15 cellular contexts compared by ENCODE assay signal in genomic region chr22:21686634-21687393, GRCh38. TPM values are rescaled to one million over a fixed set of nuclear protein-coding genes. Genes with fewer than 3 reads are reported as not detected.
DNase-seq lines count a peak whose midpoint lies in the region; ATAC-seq, FAIRE-seq and TF ChIP-seq lines count a peak whose summit lies in the region.
"Had no signal": no experiment of that assay in that cellular context is flagged by ENCODE, and none has a peak within 500 bp of the region (broad histone marks: within the 10 kb centered on the region; RNA-seq: fewer than 3 reads in every experiment).

No MANE protein-coding gene starts in this region.

- peak; percentile 11 for DNase-seq in activated naive CD4-positive, alpha-beta T cell treated with anti-CD3 and anti-CD28 coated beads, Interleukin-2, amount 10 ng/mL, durations not matched to agents 7 days and 5 days
- DNase-seq in activated naive CD4-positive, alpha-beta T cell treated with anti-CD3 and anti-CD28 coated beads, Interleukin-2, amount 50 U/mL, for 72 hours (ENCODE audit: low spot score in 2 of 2) = no peak
- no peak for DNase-seq in brain microvascular endothelial cell
- no peak for DNase-seq in neuronal stem cell (ENCODE audit: low spot score)
- no peak for DNase-seq in urothelium cell line (ENCODE audit: low spot score)
- DNase-seq in MG63 = no peak
- DNase-seq in RCC 7860 (ENCODE audit: low spot score) = no peak
- DNase-seq: C1 segment of cervical spinal cord; Calu3; CD4-positive, alpha-beta T cell; DMS 273 treated with DMSO at 0.1 percent for 48 hours had no signal

- no peak overlapping the region for H2BK15ac ChIP-seq in neuronal stem cell (ENCODE audit: low read length)

- peak overlapping the region; percentile 82 for H2BK5ac ChIP-seq in neuronal stem cell (ENCODE audit: low read length)

- H3K9me3 Mint-ChIP-seq in activated naive CD4-positive, alpha-beta T cell treated with anti-CD3 and anti-CD28 coated beads, Interleukin-2, amount 10 ng/mL, durations not matched to agents 7 days and 5 days = no peaks in the 10 kb centered on the region
- H3K9me3 Mint-ChIP-seq in activated naive CD4-positive, alpha-beta T cell treated with anti-CD3 and anti-CD28 coated beads, Interleukin-2, amount 50 U/mL, for 72 hours = no peaks in the 10 kb centered on the region
- H3K9me3 Mint-ChIP-seq: CD4-positive, alpha-beta T cell had no signal

- no CpG with 5 or more reads among the region's 23 CpGs for WGBS in neuronal stem cell (ENCODE audit: extremely low coverage in 2 of 2, insufficient read length in 2 of 2, insufficient replicate concordance in 1 of 2), 2 donors

- ATAC-seq in activated naive CD4-positive, alpha-beta T cell treated with anti-CD3 and anti-CD28 coated beads, Interleukin-2, amount 50 U/mL, for 72 hours = no peak
- no peak for ATAC-seq in GM21528 (IDR thresholded peaks at IDR 0.05; ENCODE audit: low FRiP score, unreplicated experiment)
- ATAC-seq: HCT116 had no signal

- H3K79me1 ChIP-seq in neuronal stem cell (ENCODE audit: low read depth, low read length) = peaks cover 5% of the 10 kb centered on the region

- H2AFZ ChIP-seq in neuronal stem cell (ENCODE audit: low read length) = no peak overlapping the region

- H3K9ac ChIP-seq in neuronal stem cell (ENCODE audit: low read depth, low read length, poor library complexity) = peak overlapping the region; percentile 44

- TF ChIP-seq CTCF in brain microvascular endothelial cell (IDR thresholded peaks at IDR 0.05; ENCODE audit: low read depth, low read length, missing control alignments) = no peak

- no peaks in the 10 kb centered on the region for H3K27me3 Mint-ChIP-seq in activated naive CD4-positive, alpha-beta T cell treated with anti-CD3 and anti-CD28 coated beads, Interleukin-2, amount 10 ng/mL, durations not matched to agents 7 days and 5 days
- H3K27me3 Mint-ChIP-seq: CD4-positive, alpha-beta T cell had no signal

- H3K9me3 ChIP-seq in neuronal stem cell (replicated peaks in 1 of 2; ENCODE audit: control insufficient read depth in 2 of 2, insufficient read depth in 1 of 2, low read depth in 1 of 2, low read length in 2 of 2) = peaks cover 0 to 2% of the 10 kb centered on the region in 2 donors
- H3K9me3 ChIP-seq in MG63 = no peaks in the 10 kb centered on the region

- no peak overlapping the region for H4K91ac ChIP-seq in neuronal stem cell (ENCODE audit: low read depth, low read length, poor library complexity)

- peaks cover 28% of the 10 kb centered on the region for H3K36me3 Mint-ChIP-seq in activated naive CD4-positive, alpha-beta T cell treated with anti-CD3 and anti-CD28 coated beads, Interleukin-2, amount 10 ng/mL, durations not matched to agents 7 days and 5 days
- peaks cover 0 to 2% of the 10 kb centered on the region in 2 donors for H3K36me3 Mint-ChIP-seq in activated naive CD4-positive, alpha-beta T cell treated with anti-CD3 and anti-CD28 coated beads, Interleukin-2, amount 50 U/mL, for 72 hours

- H4K8ac ChIP-seq in neuronal stem cell (ENCODE audit: low read depth, low read length) = no peak overlapping the region

- H2BK120ac ChIP-seq in neuronal stem cell (ENCODE audit: low read depth, low read length) = no peak overlapping the region

- no peaks in the 10 kb centered on the region for H3K4me1 ChIP-seq in neuronal stem cell (ENCODE audit: control insufficient read depth in 2 of 2, insufficient read depth in 1 of 2, low read depth in 1 of 2, low read length in 2 of 2)

- H2BK12ac ChIP-seq in neuronal stem cell (ENCODE audit: low read length) = no peak overlapping the region

- H3K27ac ChIP-seq in brain microvascular endothelial cell = peak overlapping the region; percentile 8
- H3K27ac ChIP-seq in neuronal stem cell (replicated peaks; ENCODE audit: low read length) = no peak overlapping the region
- H3K27ac ChIP-seq: 22Rv1 had no signal

- H3K4me3 ChIP-seq in brain microvascular endothelial cell (ENCODE audit: low read depth, low read length) (no peak overlapping the region), neuronal stem cell (ENCODE audit: low read length in 2 of 2) (no peak overlapping the region), MG63 (no peak overlapping the region)

- H3K36me3 ChIP-seq in brain microvascular endothelial cell (replicated peaks) (peaks cover 68% of the 10 kb centered on the region), neuronal stem cell (replicated peaks in 1 of 2; ENCODE audit: control insufficient read depth in 2 of 2, insufficient read depth in 2 of 2, low read length in 2 of 2) (peaks cover 23 to 84% of the 10 kb centered on the region in 2 donors), MG63 (peaks cover 11% of the 10 kb centered on the region; the same call in 1 of the 2 replicates)

- CTCF ChIA-PET in activated naive CD4-positive, alpha-beta T cell treated with anti-CD3 and anti-CD28 coated beads, Interleukin-2, amount 10 ng/mL, durations not matched to agents 7 days and 5 days (lab: Charles Lee) = no interaction called here

- in situ Hi-C loops in brain microvascular endothelial cell (cut with HindIII; ENCODE audit: low pct_ligation_motif_present, low sequenced_read_pairs) = no loop called here

- H3K4me2 ChIP-seq in neuronal stem cell (ENCODE audit: insufficient read depth, low read length, poor library complexity, severe bottlenecking) = no peak overlapping the region

- H3K27me3 ChIP-seq in brain microvascular endothelial cell (replicated peaks) (no peaks in the 10 kb centered on the region), neuronal stem cell (ENCODE audit: control insufficient read depth in 3 of 3, insufficient read depth in 3 of 3, low read depth in 1 of 3, low read length in 3 of 3) (no peaks in the 10 kb centered on the region), MG63 (no peaks in the 10 kb centered on the region)

- H3K23ac ChIP-seq in neuronal stem cell (ENCODE audit: low read depth, low read length, poor library complexity) = peak overlapping the region; percentile 73

- peak; percentile 52 for FAIRE-seq in urothelium cell line (lab: Jason Lieb, UNC)
- no peak for FAIRE-seq in RCC 7860 (lab: Jason Lieb, UNC)
- FAIRE-seq: H54 had no signal

- no peak overlapping the region for H3K4ac ChIP-seq in neuronal stem cell (ENCODE audit: low read length)

- peak overlapping the region; percentile 4 for H3K18ac ChIP-seq in neuronal stem cell (ENCODE audit: low read length)

- no peak overlapping the region for H3K4me3 Mint-ChIP-seq in activated naive CD4-positive, alpha-beta T cell treated with anti-CD3 and anti-CD28 coated beads, Interleukin-2, amount 10 ng/mL, durations not matched to agents 7 days and 5 days
- H3K4me3 Mint-ChIP-seq: CD4-positive, alpha-beta T cell had no signal

- no peak overlapping the region for H2AK5ac ChIP-seq in neuronal stem cell (ENCODE audit: low read depth, low read length)

- no peak overlapping the region for H3K14ac ChIP-seq in neuronal stem cell (ENCODE audit: low read length)

- peaks cover 13% of the 10 kb centered on the region for H3K4me1 Mint-ChIP-seq in activated naive CD4-positive, alpha-beta T cell treated with anti-CD3 and anti-CD28 coated beads, Interleukin-2, amount 10 ng/mL, durations not matched to agents 7 days and 5 days

- no peak overlapping the region for H3K27ac Mint-ChIP-seq in activated naive CD4-positive, alpha-beta T cell treated with anti-CD3 and anti-CD28 coated beads, Interleukin-2, amount 10 ng/mL, durations not matched to agents 7 days and 5 days
- H3K27ac Mint-ChIP-seq in activated naive CD4-positive, alpha-beta T cell treated with anti-CD3 and anti-CD28 coated beads, Interleukin-2, amount 50 U/mL, for 72 hours = no peak overlapping the region
- H3K27ac Mint-ChIP-seq: CD4-positive, alpha-beta T cell had no signal

RNA-seq across cellular contexts. Expression of gene PPIL2, which starts 21.0 kb away (rescaled TPM):
- 10 to 100 TPM; 33.9 to 50.5 TPM for total RNA-seq in activated naive CD4-positive, alpha-beta T cell treated with anti-CD3 and anti-CD28 coated beads, Interleukin-2, amount 50 U/mL, for 72 hours
- 23.0 TPM for polyA plus RNA-seq in neuronal stem cell (2013, experiment 1 of 2)
- polyA plus RNA-seq in neuronal stem cell (2013, experiment 2 of 2) = 23.7 TPM
- 11.2 and 17.4 TPM in 2 replicates for total RNA-seq in MG63 (2014; rRNA removed; shearing (Covaris generic); ENCODE audit: low replicate concordance)

RNA-seq across cellular contexts. Expression of gene SDF2L1, which starts 44.7 kb away (rescaled TPM):
- 10 to 100 TPM; 25.3 to 27.8 TPM for total RNA-seq in activated naive CD4-positive, alpha-beta T cell treated with anti-CD3 and anti-CD28 coated beads, Interleukin-2, amount 50 U/mL, for 72 hours
- 9.6 TPM for polyA plus RNA-seq in neuronal stem cell (2013, experiment 1 of 2)
- 9.4 TPM for polyA plus RNA-seq in neuronal stem cell (2013, experiment 2 of 2)
- 13.9 and 40.9 TPM in 2 replicates for total RNA-seq in MG63 (2014; rRNA removed; shearing (Covaris generic); ENCODE audit: low replicate concordance)

RNA-seq across cellular contexts. Expression of gene YPEL1, which starts 48.8 kb away (rescaled TPM):
- total RNA-seq in activated naive CD4-positive, alpha-beta T cell treated with anti-CD3 and anti-CD28 coated beads, Interleukin-2, amount 50 U/mL, for 72 hours = 1 to 10 TPM; 2.4 to 4.9 TPM
- polyA plus RNA-seq in neuronal stem cell (2013, experiment 1 of 2) = 27.0 TPM
- polyA plus RNA-seq in neuronal stem cell (2013, experiment 2 of 2) = 27.1 TPM
- 0.07 TPM in 1 of 2 replicates, not detected in the other for total RNA-seq in MG63 (2014; rRNA removed; shearing (Covaris generic); ENCODE audit: low replicate concordance)

RNA-seq across cellular contexts. Expression of gene CCDC116, which starts 54.3 kb away (rescaled TPM):
- under 1 TPM in 1 of 2 donors, not detected in 1; 0.54 TPM for total RNA-seq in activated naive CD4-positive, alpha-beta T cell treated with anti-CD3 and anti-CD28 coated beads, Interleukin-2, amount 50 U/mL, for 72 hours
- 0.10 TPM for polyA plus RNA-seq in neuronal stem cell (2013, experiment 1 of 2)
- 0.18 TPM for polyA plus RNA-seq in neuronal stem cell (2013, experiment 2 of 2)
- total RNA-seq in MG63 (2014; rRNA removed; shearing (Covaris generic); ENCODE audit: low replicate concordance) = not detected in 2 replicates
- total RNA-seq: Calu3 had no signal

RNA-seq across cellular contexts. Expression of gene YDJC, which starts 57.0 kb away (rescaled TPM):
- total RNA-seq in activated naive CD4-positive, alpha-beta T cell treated with anti-CD3 and anti-CD28 coated beads, Interleukin-2, amount 50 U/mL, for 72 hours = 10 to 100 TPM; 26.9 to 47.9 TPM
- 14.9 TPM for polyA plus RNA-seq in neuronal stem cell (2013, experiment 1 of 2)
- 14.0 TPM for polyA plus RNA-seq in neuronal stem cell (2013, experiment 2 of 2)
- total RNA-seq in MG63 (2014; rRNA removed; shearing (Covaris generic); ENCODE audit: low replicate concordance) = 70.3 and 78.4 TPM in 2 replicates
